In genomic region chr13:106104281-106104901, GRCh38 we compare ENCODE assay signal across 11 cellular contexts.
A peak's percentile ranks its signal among the peaks of the same experiment; 100 is the strongest.
DNase-seq lines count a peak whose midpoint lies in the region; ATAC-seq and TF ChIP-seq lines count a peak whose summit lies in the region.
"Had no signal": no experiment of that assay in that cellular context is flagged by ENCODE, and none has a peak within 500 bp of the region (broad histone marks: within the 10 kb centered on the region; RNA-seq: fewer than 3 reads in every experiment).

No MANE protein-coding gene starts in this region.

- peak overlapping the region; percentile 13; the same call in 1 of the 2 replicates for H3K4me2 ChIP-seq in OCI-LY3 (ENCODE audit: low read length)
- H3K4me2 ChIP-seq in neural progenitor cell, result no peak overlapping the region

- no peak overlapping the region for H3K4me3 ChIP-seq in OCI-LY3 (ENCODE audit: low read length)
- no peak overlapping the region for H3K4me3 ChIP-seq in neural progenitor cell

- DNase-seq in EH (ENCODE audit: low read depth) (peak; percentile 97), dedifferentiated amniotic fluid mesenchymal stem cell (ENCODE audit: extremely low spot score) (peak; percentile 36), neural progenitor cell (ENCODE audit: low spot score) (peak; percentile 20), CD1c-positive myeloid dendritic cell (ENCODE audit: extremely low spot score) (no peak)
- DNase-seq: cerebellar nuclear complex, NCI-H2227 treated with DMSO at 0.1 percent for 48 hours had no signal

- H3K27ac ChIP-seq in OCI-LY3 (ENCODE audit: low read length) (no peak overlapping the region), neural progenitor cell (no peak overlapping the region)

- peak overlapping the region; percentile 13 for H3K4me3 Mint-ChIP-seq in neural progenitor cell
- H3K4me3 Mint-ChIP-seq: T-helper 1 cell treated with Interleukin-12 subunit alpha and Interleukin-12 subunit beta and Interleukin-4 antibody, amounts not matched to agents 30 μg/mL and 1 μg/mL, for 36 hours had no signal

- H2AFZ ChIP-seq in OCI-LY3 (ENCODE audit: low read depth, low read length) (no peak overlapping the region), neural progenitor cell (replicated peaks) (no peak overlapping the region)

- H3F3A ChIP-seq in neural progenitor cell (ENCODE audit: low read depth), result peaks cover 19% of the 10 kb centered on the region

- H3K36me3 Mint-ChIP-seq in neural progenitor cell, result peaks cover 4% of the 10 kb centered on the region

- peaks cover 10% of the 10 kb centered on the region for H3K9me3 Mint-ChIP-seq in neural progenitor cell
- H3K9me3 Mint-ChIP-seq: T-helper 1 cell treated with Interleukin-12 subunit alpha and Interleukin-12 subunit beta and Interleukin-4 antibody, amounts not matched to agents 30 μg/mL and 1 μg/mL, for 36 hours had no signal

- H3K27me3 ChIP-seq in OCI-LY3 (ENCODE audit: low read depth, low read length) (no peaks in the 10 kb centered on the region), neural progenitor cell (no peaks in the 10 kb centered on the region)

- no peak for ATAC-seq in GM21526 (IDR thresholded peaks at IDR 0.05; ENCODE audit: low FRiP score, unreplicated experiment)
- no peak for ATAC-seq in HG02642 (IDR thresholded peaks at IDR 0.05; ENCODE audit: poor library complexity, unreplicated experiment)
- no peak for ATAC-seq in HG02588 (IDR thresholded peaks at IDR 0.05; ENCODE audit: unreplicated experiment)

- no peaks in the 10 kb centered on the region for H4K20me1 ChIP-seq in OCI-LY3 (ENCODE audit: insufficient read depth, low read length)
- H4K20me1 ChIP-seq in neural progenitor cell (ENCODE audit: low read depth), result no peaks in the 10 kb centered on the region

- peak overlapping the region; percentile 36 for H3K27ac Mint-ChIP-seq in neural progenitor cell
- H3K27ac Mint-ChIP-seq: T-helper 1 cell treated with Interleukin-12 subunit alpha and Interleukin-12 subunit beta and Interleukin-4 antibody, amounts not matched to agents 30 μg/mL and 1 μg/mL, for 36 hours had no signal

- H3K36me3 ChIP-seq in OCI-LY3 (replicated peaks; ENCODE audit: low read depth, low read length) (no peaks in the 10 kb centered on the region), neural progenitor cell (no peaks in the 10 kb centered on the region)

- H3K79me2 ChIP-seq in OCI-LY3 (ENCODE audit: low read length) (no peaks in the 10 kb centered on the region), neural progenitor cell (ENCODE audit: low read depth) (no peaks in the 10 kb centered on the region)

- H3K9ac ChIP-seq in OCI-LY3 (ENCODE audit: low read length), result no peak overlapping the region
- no peak overlapping the region for H3K9ac ChIP-seq in neural progenitor cell

- H3K27me3 Mint-ChIP-seq in neural progenitor cell (ENCODE audit: insufficient read depth, low read depth), result peaks cover 4% of the 10 kb centered on the region

- H3K4me1 Mint-ChIP-seq in neural progenitor cell, result peaks cover 69% of the 10 kb centered on the region

- H3K9me3 ChIP-seq in OCI-LY3 (ENCODE audit: insufficient read depth, low read length), result 0 out of 2 replicates have a peak, but pooled peaks cover 3% of the 10 kb centered on the region
- H3K9me3 ChIP-seq in neural progenitor cell (ENCODE audit: low read depth), result no peaks in the 10 kb centered on the region

- peaks cover 8% of the 10 kb centered on the region for H3K4me1 ChIP-seq in OCI-LY3 (ENCODE audit: low read length)
- peaks cover 28% of the 10 kb centered on the region for H3K4me1 ChIP-seq in neural progenitor cell

- TF ChIP-seq CTCF in OCI-LY3 (IDR thresholded peaks at IDR 0.05; ENCODE audit: low read depth, low read length) (no peak), neural progenitor cell (IDR thresholded peaks at IDR 0.05) (no peak)
